Comparison of ENCODE assay signal across 12 cellular contexts in the genomic region with DNA sequence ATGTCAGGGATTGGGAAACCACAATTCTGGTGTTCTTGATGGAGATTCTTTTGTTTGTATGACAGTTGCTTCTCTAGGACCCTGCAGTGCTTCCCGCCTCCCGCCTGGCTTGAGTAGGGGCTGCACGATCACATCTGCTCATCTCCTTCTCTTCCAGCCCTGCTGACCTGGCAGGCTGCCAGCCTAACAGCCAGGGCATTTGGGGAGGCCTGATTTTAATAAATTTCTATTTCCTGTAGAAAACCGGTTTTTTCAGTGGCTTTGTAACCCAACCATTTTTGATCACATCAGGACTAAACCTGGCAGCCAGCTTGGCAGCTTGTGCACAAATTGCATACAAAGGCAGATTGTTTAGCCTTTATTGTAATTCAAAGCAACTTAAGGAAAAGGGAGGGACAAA.
DNase-seq lines count a peak whose midpoint lies in the region; ATAC-seq, FAIRE-seq and TF ChIP-seq lines count a peak whose summit lies in the region.
"Had no signal": no experiment of that assay in that cellular context is flagged by ENCODE, and none has a peak within 500 bp of the region (broad histone marks: within the 10 kb centered on the region; RNA-seq: fewer than 3 reads in every experiment).

No MANE protein-coding gene starts in this region.

- no peak for TF ChIP-seq CTCF in retinal pigment epithelial cell (conservative IDR thresholded peaks at IDR 0.05; ENCODE audit: low read depth, low read length)

- DNase-seq in NCI-H1092 treated with DMSO at 0.1 percent for 48 hours (lab: John Stamatoyannopoulos, UW) (peak; percentile 28), NCI-H1092 (lab: John Stamatoyannopoulos, UW) (no peak), NCI-H446 (lab: John Stamatoyannopoulos, UW) (peak; percentile 78 to 90), retinal pigment epithelial cell (ENCODE audit: low read depth) (peak; percentile 12), AG08396 (ENCODE audit: low spot score) (no peak), mesenteric fat pad (ENCODE audit: low spot score) (no peak)
- DNase-seq: brain microvascular endothelial cell, right lobe of liver had no signal

- peak; percentile 63 for FAIRE-seq in endometrium (lab: Jason Lieb, UNC)
- FAIRE-seq: G401.6, H1 had no signal

- ATAC-seq in GM21529 (IDR thresholded peaks at IDR 0.05; ENCODE audit: unreplicated experiment), result no peak
- ATAC-seq: right lobe of liver had no signal

- no peak overlapping the region for H3K4me3 ChIP-seq in retinal pigment epithelial cell (ENCODE audit: low read length)
- H3K4me3 ChIP-seq: right lobe of liver had no signal

Comparison
In these comparisons a context has a peak if more than half of its experiments do, and no peak if none do; other contexts are left out.
1. DNase-seq: peak in NCI-H1092 treated with DMSO at 0.1 percent for 48 hours (single experiment), NCI-H446 (2 of 2) and retinal pigment epithelial cell (single experiment); none in NCI-H1092 (single experiment), AG08396 (single experiment) and mesenteric fat pad (single experiment).